11 cellular contexts compared by ENCODE assay signal in the genomic region with DNA sequence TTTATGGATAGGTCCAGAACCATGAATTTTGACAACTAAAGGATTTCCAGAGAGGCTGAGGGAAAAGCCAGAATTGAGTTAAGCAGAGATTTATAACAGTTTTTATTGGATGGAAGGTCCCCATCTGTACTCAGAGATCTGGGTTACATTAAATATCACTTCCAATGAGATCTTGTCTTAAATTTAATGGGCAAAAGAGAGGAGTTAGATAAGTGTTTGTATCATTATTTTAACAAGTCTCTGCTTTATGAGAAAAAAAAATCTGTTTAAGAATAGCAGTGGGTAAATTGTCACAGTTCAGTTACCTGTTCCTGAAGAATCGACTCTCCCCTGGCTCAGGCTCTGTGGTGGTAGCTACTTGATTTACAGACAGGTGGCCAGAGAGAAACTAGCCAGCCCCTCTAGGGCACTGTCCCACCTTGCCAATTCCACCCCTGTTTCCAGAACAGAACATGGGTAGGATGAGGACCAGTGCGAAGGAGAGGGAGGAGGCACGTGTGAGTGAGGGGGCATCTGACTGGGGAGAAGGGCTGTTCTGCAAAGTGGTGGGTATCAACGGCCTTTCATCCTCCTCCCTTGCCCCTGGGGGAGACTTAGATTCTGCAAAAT. TPM values are rescaled to one million over a fixed set of nuclear protein-coding genes. Genes with fewer than 3 reads are reported as not detected.
"Had no signal": no experiment of that assay in that cellular context is flagged by ENCODE, and none has a peak within 500 bp of the region (broad histone marks: within the 10 kb centered on the region; RNA-seq: fewer than 3 reads in every experiment).

No MANE protein-coding gene starts in this region.

- H3K9ac ChIP-seq: GM23248, KMS-11 had no signal

- H3K4me3 ChIP-seq: GM23248 had no signal

- H3K4me2 ChIP-seq: KMS-11 had no signal

- DNase-seq: GM23248, GOT3, H9, HCEC 1CT, HFFc6, KBM-7 had no signal

- H2AFZ ChIP-seq: GM23248 had no signal

- ATAC-seq: HepG2 had no signal

- H3K27ac ChIP-seq: GM23248, HL-60, KMS-11 had no signal

RNA-seq across cellular contexts. Expression of a gene that starts 22.1 kb away (rescaled TPM):
- total RNA-seq: GM23248, HepG2, HFFc6, HT1080 had no signal
- polyA plus RNA-seq: GM23248, HepG2, IgD-negative memory B cell had no signal
